ENCODE assay signal across 1 cellular context in genomic region chr1:179030130-179030529, GRCh38.
TF ChIP-seq lines count a peak whose summit lies in the region.

No MANE protein-coding gene starts in this region.

TF ChIP-seq in K562, 482 proteins besides CTCF, POLR2A, EP300 and RAD21:
- TF ChIP-seq NCOA4 (IDR thresholded peaks at IDR 0.05; ENCODE audit: partially characterized antibody) (no peak), TEAD2 (tag; IDR thresholded peaks at IDR 0.05) (peak; percentile 18; the same call in 1 of the 2 replicates), ZNF79 (CRISPR knock-in tag; IDR thresholded peaks at IDR 0.05; ENCODE audit: low read depth) (peak; percentile 56; the same call in 1 of the 2 replicates), RBM25 (IDR thresholded peaks at IDR 0.05; ENCODE audit: low read depth, low read length, severe bottlenecking) (no peak), CREB3L1 (IDR thresholded peaks at IDR 0.05; ENCODE audit: borderline replicate concordance, low read depth) (0 out of 2 replicates have a peak, but pooled peaks have one; percentile 13)
